Comparison of ENCODE assay signal across 1 cellular context in the genomic region with DNA sequence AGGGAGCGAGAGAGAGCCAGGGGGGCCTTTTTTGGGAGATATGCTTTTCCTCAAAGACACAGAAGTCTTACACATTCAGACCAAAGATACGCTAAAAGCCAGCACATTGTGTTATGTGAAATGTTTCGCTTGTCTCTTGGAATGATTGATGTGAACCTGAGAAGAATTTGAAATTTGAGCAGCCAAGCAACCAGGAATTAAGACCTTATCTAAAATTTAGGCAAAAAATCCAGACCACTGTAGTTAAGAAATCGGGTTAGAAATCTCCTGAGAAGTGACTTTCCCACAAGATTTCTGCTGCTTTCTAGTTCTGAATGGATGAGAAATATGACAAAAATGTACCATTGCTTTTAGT.
TF ChIP-seq lines count a peak whose summit lies in the region.

No MANE protein-coding gene starts in this region.

TF ChIP-seq in HepG2, 621 proteins besides CTCF, POLR2A, EP300 and RAD21:
- TF ChIP-seq HNRNPK (IDR thresholded peaks at IDR 0.05; ENCODE audit: low read depth, low read length, poor library complexity, severe bottlenecking) (peak; percentile 13), XRCC5 (optimal IDR thresholded peaks at IDR 0.05; ENCODE audit: low read length) (no peak)
TF ChIP-seq in HepG2: peak in this region for 1.
